ENCODE assay signal across 8 cellular contexts in genomic region chr4:124711469-124712416, GRCh38. TPM values are rescaled to one million over a fixed set of nuclear protein-coding genes. Genes with fewer than 3 reads are reported as not detected.
DNase-seq lines count a peak whose midpoint lies in the region; ATAC-seq, FAIRE-seq and TF ChIP-seq lines count a peak whose summit lies in the region.

No MANE protein-coding gene starts in this region.

- peaks cover 6% of the 10 kb centered on the region for H3K4me1 Mint-ChIP-seq in activated naive CD8-positive, alpha-beta T cell treated with anti-CD3 and anti-CD28 coated beads, Interleukin-2, amount 50 U/mL, for 24 hours
- H3K4me1 Mint-ChIP-seq in activated naive CD8-positive, alpha-beta T cell treated with anti-CD3 and anti-CD28 coated beads for 36 hours = peaks cover 7% of the 10 kb centered on the region
- peaks cover 5% of the 10 kb centered on the region for H3K4me1 Mint-ChIP-seq in stimulated activated effector memory CD8-positive, alpha-beta T cell treated with anti-CD3 and anti-CD28 coated beads, Interleukin-12 subunit alpha, Interleukin-12 subunit beta, amount 100 ng/mL, for 72 hours

- peaks cover 3% of the 10 kb centered on the region for H3K27me3 Mint-ChIP-seq in activated naive CD8-positive, alpha-beta T cell treated with anti-CD3 and anti-CD28 coated beads, Interleukin-2, amount 50 U/mL, for 24 hours
- H3K27me3 Mint-ChIP-seq in activated naive CD8-positive, alpha-beta T cell treated with anti-CD3 and anti-CD28 coated beads for 36 hours = no peaks in the 10 kb centered on the region

- peak; percentile 16 for DNase-seq in activated naive CD8-positive, alpha-beta T cell treated with anti-CD3 and anti-CD28 coated beads, Interleukin-2, amount 50 U/mL, for 24 hours
- DNase-seq in activated naive CD8-positive, alpha-beta T cell treated with anti-CD3 and anti-CD28 coated beads for 36 hours = no peak
- DNase-seq in H54 (ENCODE audit: insufficient read length, low spot score) (peak; percentile 49), SIG-M5 (lab: John Stamatoyannopoulos, UW) (peak; percentile 39), dedifferentiated amniotic fluid mesenchymal stem cell (ENCODE audit: extremely low spot score) (peak; percentile 59), kidney tubule cell (ENCODE audit: low spot score) (peak; percentile 83)
- DNase-seq in stimulated activated effector memory CD8-positive, alpha-beta T cell treated with anti-CD3 and anti-CD28 coated beads, Interleukin-12 subunit alpha, Interleukin-12 subunit beta, amount 100 ng/mL, for 72 hours (ENCODE audit: low spot score in 2 of 2) = peak in 1 of 2 donors; percentile 48

- peak overlapping the region; percentile 82 for H3K27ac ChIP-seq in KOPT-K1 (ENCODE audit: low read depth, low read length, poor library complexity, severe bottlenecking)

- H3K27ac Mint-ChIP-seq in activated naive CD8-positive, alpha-beta T cell treated with anti-CD3 and anti-CD28 coated beads, Interleukin-2, amount 50 U/mL, for 24 hours = no peak overlapping the region
- H3K27ac Mint-ChIP-seq in activated naive CD8-positive, alpha-beta T cell treated with anti-CD3 and anti-CD28 coated beads for 36 hours = no peak overlapping the region
- no peak overlapping the region for H3K27ac Mint-ChIP-seq in stimulated activated effector memory CD8-positive, alpha-beta T cell treated with anti-CD3 and anti-CD28 coated beads, Interleukin-12 subunit alpha, Interleukin-12 subunit beta, amount 100 ng/mL, for 72 hours

- peak; percentile 59 for TF ChIP-seq POLR2A in H54 (IDR thresholded peaks at IDR 0.05; ENCODE audit: low read depth, low read length)

- FAIRE-seq in H54 (lab: Jason Lieb, UNC) = peak; percentile 64

- H3K9me3 ChIP-seq in KOPT-K1 (ENCODE audit: insufficient read depth, low read length, poor library complexity, severe bottlenecking) = no peaks in the 10 kb centered on the region

- H3K4me3 Mint-ChIP-seq in activated naive CD8-positive, alpha-beta T cell treated with anti-CD3 and anti-CD28 coated beads, Interleukin-2, amount 50 U/mL, for 24 hours = no peak overlapping the region
- no peak overlapping the region for H3K4me3 Mint-ChIP-seq in activated naive CD8-positive, alpha-beta T cell treated with anti-CD3 and anti-CD28 coated beads for 36 hours
- no peak overlapping the region for H3K4me3 Mint-ChIP-seq in stimulated activated effector memory CD8-positive, alpha-beta T cell treated with anti-CD3 and anti-CD28 coated beads, Interleukin-12 subunit alpha, Interleukin-12 subunit beta, amount 100 ng/mL, for 72 hours

- H3K9me3 Mint-ChIP-seq in activated naive CD8-positive, alpha-beta T cell treated with anti-CD3 and anti-CD28 coated beads, Interleukin-2, amount 50 U/mL, for 24 hours = no peaks in the 10 kb centered on the region
- no peaks in the 10 kb centered on the region for H3K9me3 Mint-ChIP-seq in activated naive CD8-positive, alpha-beta T cell treated with anti-CD3 and anti-CD28 coated beads for 36 hours
- H3K9me3 Mint-ChIP-seq in stimulated activated effector memory CD8-positive, alpha-beta T cell treated with anti-CD3 and anti-CD28 coated beads, Interleukin-12 subunit alpha, Interleukin-12 subunit beta, amount 100 ng/mL, for 72 hours = no peaks in the 10 kb centered on the region

- no peaks in the 10 kb centered on the region for H3K36me3 Mint-ChIP-seq in activated naive CD8-positive, alpha-beta T cell treated with anti-CD3 and anti-CD28 coated beads, Interleukin-2, amount 50 U/mL, for 24 hours (ENCODE audit: low read depth)
- no peaks in the 10 kb centered on the region for H3K36me3 Mint-ChIP-seq in activated naive CD8-positive, alpha-beta T cell treated with anti-CD3 and anti-CD28 coated beads for 36 hours
- H3K36me3 Mint-ChIP-seq in stimulated activated effector memory CD8-positive, alpha-beta T cell treated with anti-CD3 and anti-CD28 coated beads, Interleukin-12 subunit alpha, Interleukin-12 subunit beta, amount 100 ng/mL, for 72 hours = peaks cover 5% of the 10 kb centered on the region

- peak; percentile 20 for ATAC-seq in activated naive CD8-positive, alpha-beta T cell treated with anti-CD3 and anti-CD28 coated beads, Interleukin-2, amount 50 U/mL, for 24 hours
- ATAC-seq in stimulated activated effector memory CD8-positive, alpha-beta T cell treated with anti-CD3 and anti-CD28 coated beads, Interleukin-12 subunit alpha, Interleukin-12 subunit beta, amount 100 ng/mL, for 72 hours = peak; percentile 43

- H3K36me3 ChIP-seq in KOPT-K1 (ENCODE audit: insufficient read depth, low read length) = no peaks in the 10 kb centered on the region

RNA-seq across cellular contexts. Expression of gene ANKRD50, which starts 0.8 kb away (rescaled TPM):
- total RNA-seq in activated naive CD8-positive, alpha-beta T cell treated with anti-CD3 and anti-CD28 coated beads for 36 hours = under 1 TPM; 0.47 to 0.48 TPM
